Comparison of ENCODE assay signal across 9 cellular contexts in genomic region chr16:86566966-86567700, GRCh38. TPM values are rescaled to one million over a fixed set of nuclear protein-coding genes. Genes with fewer than 3 reads are reported as not detected.
DNase-seq lines count a peak whose midpoint lies in the region; ATAC-seq, FAIRE-seq and TF ChIP-seq lines count a peak whose summit lies in the region.
"Had no signal": no experiment of that assay in that cellular context is flagged by ENCODE, and none has a peak within 500 bp of the region (broad histone marks: within the 10 kb centered on the region; RNA-seq: fewer than 3 reads in every experiment).

No MANE protein-coding gene starts in this region.

- H3K4me1 ChIP-seq in heart right ventricle, result peaks cover 0 to 32% (median 18%) of the 10 kb centered on the region in 9 donors
- H3K4me1 ChIP-seq in gastrocnemius medialis, result peaks cover 0 to 6% of the 10 kb centered on the region in 2 donors
- peaks cover 0 to 6% (median 0%) of the 10 kb centered on the region in 3 donors for H3K4me1 ChIP-seq in pancreas

- FAIRE-seq in pancreas (lab: Jason Lieb, UNC), result no peak

- H3K27ac ChIP-seq in heart right ventricle (peak overlapping the region; percentile 23 to 90 (median 82)), gastrocnemius medialis (peak overlapping the region in 3 of 4 donors; percentile 44 to 59 (median 53)), pancreas (no peak overlapping the region)

- H3K36me3 ChIP-seq in heart right ventricle (no peaks in the 10 kb centered on the region), gastrocnemius medialis (no peaks in the 10 kb centered on the region), pancreas (no peaks in the 10 kb centered on the region)

- WGBS in heart right ventricle, 2 donors, result 1% methylated on average over 73 to 88 of the region's 88 CpGs
- WGBS in pancreas, 2 donors, result 2 to 3% methylated on average over 55 to 88 of the region's 88 CpGs

- peak overlapping the region; percentile 15 for H3K4me3 Mint-ChIP-seq in activated T-helper 1 cell treated with anti-CD3 and anti-CD28 coated beads, Interleukin-12 subunit alpha, Interleukin-12 subunit beta, Interleukin-2, Interleukin-4 antibody, amounts not matched to agents 30 ng/mL and 10 ng/mL and 1 ng/mL, durations not matched to agents 14 hours and 24 hours and 36 hours

- H3K27me3 Mint-ChIP-seq in activated T-helper 1 cell treated with anti-CD3 and anti-CD28 coated beads, Interleukin-12 subunit alpha, Interleukin-12 subunit beta, Interleukin-2, Interleukin-4 antibody, amounts not matched to agents 30 ng/mL and 10 ng/mL and 1 ng/mL, durations not matched to agents 14 hours and 24 hours and 36 hours (ENCODE audit: insufficient read depth), result peaks cover 67% of the 10 kb centered on the region

- no peak overlapping the region for H3K27ac Mint-ChIP-seq in activated T-helper 1 cell treated with anti-CD3 and anti-CD28 coated beads, Interleukin-12 subunit alpha, Interleukin-12 subunit beta, Interleukin-2, Interleukin-4 antibody, amounts not matched to agents 30 ng/mL and 10 ng/mL and 1 ng/mL, durations not matched to agents 14 hours and 24 hours and 36 hours

- H3K4me3 ChIP-seq in heart right ventricle (peak overlapping the region; percentile 33 to 66 (median 59)), gastrocnemius medialis (peak overlapping the region; percentile 27 to 49 (median 32)), pancreas (peak overlapping the region in 1 of 4 donors; percentile 32)

- no peaks in the 10 kb centered on the region for H3K9me3 ChIP-seq in heart right ventricle
- no peaks in the 10 kb centered on the region for H3K9me3 ChIP-seq in gastrocnemius medialis
- H3K9me3 ChIP-seq in pancreas, result no peaks in the 10 kb centered on the region

- no peaks in the 10 kb centered on the region for H3K36me3 Mint-ChIP-seq in activated T-helper 1 cell treated with anti-CD3 and anti-CD28 coated beads, Interleukin-12 subunit alpha, Interleukin-12 subunit beta, Interleukin-2, Interleukin-4 antibody, amounts not matched to agents 30 ng/mL and 10 ng/mL and 1 ng/mL, durations not matched to agents 14 hours and 24 hours and 36 hours (ENCODE audit: low read depth)

- TF ChIP-seq CTCF in heart right ventricle (IDR thresholded peaks at IDR 0.05) (no peak), gastrocnemius medialis (IDR thresholded peaks at IDR 0.05 in 4 of 5, conservative IDR thresholded peaks at IDR 0.05 in 1 of 5) (peak in 1 of 5 experiments; percentile 2), pancreas (IDR thresholded peaks at IDR 0.05) (no peak)

- no peaks in the 10 kb centered on the region for H3K9me3 Mint-ChIP-seq in activated T-helper 1 cell treated with anti-CD3 and anti-CD28 coated beads, Interleukin-12 subunit alpha, Interleukin-12 subunit beta, Interleukin-2, Interleukin-4 antibody, amounts not matched to agents 30 ng/mL and 10 ng/mL and 1 ng/mL, durations not matched to agents 14 hours and 24 hours and 36 hours

- no peak for TF ChIP-seq POLR2A in gastrocnemius medialis (IDR thresholded peaks at IDR 0.05)

- peaks cover 9% of the 10 kb centered on the region for H3K4me1 Mint-ChIP-seq in activated T-helper 1 cell treated with anti-CD3 and anti-CD28 coated beads, Interleukin-12 subunit alpha, Interleukin-12 subunit beta, Interleukin-2, Interleukin-4 antibody, amounts not matched to agents 30 ng/mL and 10 ng/mL and 1 ng/mL, durations not matched to agents 14 hours and 24 hours and 36 hours (ENCODE audit: low read depth)

- ATAC-seq in heart right ventricle (peak; percentile 46 to 57 (median 52)), gastrocnemius medialis (no peak), pancreas (no peak), GM21529 (IDR thresholded peaks at IDR 0.05; ENCODE audit: unreplicated experiment) (no peak)

- in situ Hi-C loops in gastrocnemius medialis (cut with MboI; ENCODE audit: low sequenced_read_pairs in 4 of 4), result loop anchor here (5.0 to 25.0 kb wide), 7 partner anchors 308 to 820 kb away; partner anchors contain the start of genes FBXO31 (in 1 of the 4) and MAP1LC3B (in 1 of the 4)

- intact Hi-C loops in activated T-helper 1 cell treated with anti-CD3 and anti-CD28 coated beads, Interleukin-12 subunit alpha, Interleukin-12 subunit beta, Interleukin-2, Interleukin-4 antibody, amounts not matched to agents 30 ng/mL and 10 ng/mL and 1 ng/mL, durations not matched to agents 14 hours and 24 hours and 36 hours (cut with micrococcal nuclease), result no loop called here
- intact Hi-C loops in heart right ventricle (cut with DNase I), result loop anchor here in 5 of 10 donors (5.0 to 10.0 kb wide), 6 partner anchors 195 to 818 kb away; partner anchors contain the start of gene FBXO31 (in 1 of the 5)
- intact Hi-C loops in gastrocnemius medialis (cut with DNase I; ENCODE audit: low total_unique reads), result no loop called here
- intact Hi-C loops in pancreas (cut with DNase I), result loop anchor here in 2 of 3 donors (5.0 to 10.0 kb wide), 2 partner anchors 710 to 718 kb away; no protein-coding TSS in a partner anchor

- DNase-seq in H4 (ENCODE audit: low spot score) (peak; percentile 44), heart right ventricle (peak in 1 of 2 donors; percentile 41), gastrocnemius medialis (no peak), NCI-H1436 (lab: John Stamatoyannopoulos, UW) (no peak), MV-4-11 (lab: John Stamatoyannopoulos, UW) (no peak), pancreas (no peak)
- no peak for DNase-seq in activated T-helper 1 cell treated with anti-CD3 and anti-CD28 coated beads, Interleukin-12 subunit alpha, Interleukin-12 subunit beta, Interleukin-2, Interleukin-4 antibody, amounts not matched to agents 30 ng/mL and 10 ng/mL and 1 ng/mL, durations not matched to agents 14 hours and 24 hours and 36 hours (ENCODE audit: low spot score)

- H3K27me3 ChIP-seq in heart right ventricle (peaks cover 9 to 98% (median 78%) of the 10 kb centered on the region in 7 donors), gastrocnemius medialis (peaks cover 74 to 77% (median 74%) of the 10 kb centered on the region in 3 donors), pancreas (peaks cover 0 to 56% (median 20%) of the 10 kb centered on the region in 4 donors)

RNA-seq across cellular contexts. Expression of gene FOXC2, which starts 0.5 kb away (rescaled TPM):
- 0.12 and 0.60 TPM in 2 replicates for total RNA-seq in H4 (2014; rRNA removed; shearing (Covaris generic))
- total RNA-seq in activated T-helper 1 cell treated with anti-CD3 and anti-CD28 coated beads, Interleukin-12 subunit alpha, Interleukin-12 subunit beta, Interleukin-2, Interleukin-4 antibody, amounts not matched to agents 30 ng/mL and 10 ng/mL and 1 ng/mL, durations not matched to agents 14 hours and 24 hours and 36 hours, result not detected in 2 replicates
- 1 to 10 TPM in 8 of 10 donors, under 1 TPM in 2; 0.66 to 2.2 (median 1.9) TPM for total RNA-seq in heart right ventricle
- polyA plus RNA-seq in heart right ventricle, result 1 to 10 TPM; 1.2 to 1.3 TPM
- 1 to 10 TPM in 1 of 4 donors, under 1 TPM in 3; 0.17 to 1.0 (median 0.29) TPM for total RNA-seq in gastrocnemius medialis
- under 1 TPM in 3 of 6 donors, not detected in 3; 0.06 to 0.17 (median 0.12) TPM for total RNA-seq in pancreas
- polyA plus RNA-seq in pancreas, result under 1 TPM; 0.19 to 0.23 TPM
- total RNA-seq: OCI-LY7 had no signal

RNA-seq across cellular contexts. Expression of gene FOXL1, which starts 11.2 kb away (rescaled TPM):
- 0.75 and 0.86 TPM in 2 replicates for total RNA-seq in H4 (2014; rRNA removed; shearing (Covaris generic))
- total RNA-seq in activated T-helper 1 cell treated with anti-CD3 and anti-CD28 coated beads, Interleukin-12 subunit alpha, Interleukin-12 subunit beta, Interleukin-2, Interleukin-4 antibody, amounts not matched to agents 30 ng/mL and 10 ng/mL and 1 ng/mL, durations not matched to agents 14 hours and 24 hours and 36 hours, result 0.05 TPM in 1 of 2 replicates, not detected in the other
- total RNA-seq in heart right ventricle (1 to 10 TPM in 3 of 10 donors, under 1 TPM in 7; 0.40 to 1.9 (median 0.84) TPM), gastrocnemius medialis (1 to 10 TPM; 2.0 to 5.9 (median 3.3) TPM), pancreas (under 1 TPM in 4 of 6 donors, not detected in 2; 0.06 to 0.18 (median 0.13) TPM)
- polyA plus RNA-seq in heart right ventricle (under 1 TPM; 0.78 to 0.95 TPM), pancreas (under 1 TPM; 0.07 to 0.08 TPM)

RNA-seq across cellular contexts. Expression of gene MTHFSD, which starts 12.1 kb away (rescaled TPM):
- 9.6 and 10.0 TPM in 2 replicates for total RNA-seq in H4 (2014; rRNA removed; shearing (Covaris generic))
- 30.6 and 31.8 TPM in 2 replicates for total RNA-seq in activated T-helper 1 cell treated with anti-CD3 and anti-CD28 coated beads, Interleukin-12 subunit alpha, Interleukin-12 subunit beta, Interleukin-2, Interleukin-4 antibody, amounts not matched to agents 30 ng/mL and 10 ng/mL and 1 ng/mL, durations not matched to agents 14 hours and 24 hours and 36 hours
- 10 to 100 TPM in 8 of 10 donors, 1 to 10 TPM in 2; 8.9 to 13.1 (median 11.4) TPM for total RNA-seq in heart right ventricle
- polyA plus RNA-seq in heart right ventricle, result 10 to 100 TPM in 1 of 2 donors, 1 to 10 TPM in 1; 5.1 to 11.3 TPM
- 10 to 100 TPM; 10.9 to 31.2 (median 16.0) TPM for total RNA-seq in gastrocnemius medialis
- total RNA-seq in pancreas, result 10 to 100 TPM in 2 of 6 donors, 1 to 10 TPM in 4; 7.3 to 14.7 (median 8.0) TPM
- 10 to 100 TPM; 14.2 to 17.6 TPM for polyA plus RNA-seq in pancreas

RNA-seq across cellular contexts. Expression of gene FOXF1, which starts 56.8 kb away (rescaled TPM):
- total RNA-seq in H4 (2014; rRNA removed; shearing (Covaris generic)), result 12.3 and 20.2 TPM in 2 replicates
- total RNA-seq in activated T-helper 1 cell treated with anti-CD3 and anti-CD28 coated beads, Interleukin-12 subunit alpha, Interleukin-12 subunit beta, Interleukin-2, Interleukin-4 antibody, amounts not matched to agents 30 ng/mL and 10 ng/mL and 1 ng/mL, durations not matched to agents 14 hours and 24 hours and 36 hours, result not detected in 2 replicates
- total RNA-seq in heart right ventricle, result under 1 TPM in 8 of 10 donors, not detected in 2; 0.08 to 0.38 (median 0.22) TPM
- polyA plus RNA-seq in heart right ventricle, result under 1 TPM; 0.16 to 0.37 TPM
- total RNA-seq in gastrocnemius medialis, result under 1 TPM in 2 of 4 donors, not detected in 2; 0.07 to 0.10 TPM
- under 1 TPM; 0.16 to 0.78 (median 0.42) TPM for total RNA-seq in pancreas
- polyA plus RNA-seq in pancreas, result 1 to 10 TPM in 1 of 2 donors, under 1 TPM in 1; 0.61 to 1.2 TPM
- total RNA-seq: OCI-LY7 had no signal

Comparison
In these comparisons a context has a peak if more than half of its experiments do, and no peak if none do; other contexts are left out.
1. ATAC-seq: peak in heart right ventricle (8 of 8); none in gastrocnemius medialis (0 of 2), pancreas (0 of 4) and GM21529 (single experiment).
2. H3K27ac ChIP-seq: peak in heart right ventricle (10 of 10) and gastrocnemius medialis (3 of 4); none in pancreas (0 of 4).
3. intact Hi-C loops: an anchor here in pancreas (5.0 to 10.0 kb wide); none called in activated T-helper 1 cell treated with anti-CD3 and anti-CD28 coated beads, Interleukin-12 subunit alpha, Interleukin-12 subunit beta, Interleukin-2, Interleukin-4 antibody, amounts not matched to agents 30 ng/mL and 10 ng/mL and 1 ng/mL, durations not matched to agents 14 hours and 24 hours and 36 hours and gastrocnemius medialis.